ENCODE assay signal across 13 cellular contexts in genomic region chr22:20998411-20999336, GRCh38. TPM values are rescaled to one million over a fixed set of nuclear protein-coding genes. Genes with fewer than 3 reads are reported as not detected.
DNase-seq lines count a peak whose midpoint lies in the region; ATAC-seq, FAIRE-seq and TF ChIP-seq lines count a peak whose summit lies in the region.
"Had no signal": no experiment of that assay in that cellular context is flagged by ENCODE, and none has a peak within 500 bp of the region (broad histone marks: within the 10 kb centered on the region; RNA-seq: fewer than 3 reads in every experiment).

No MANE protein-coding gene starts in this region.

- H3K27ac Mint-ChIP-seq in Calu3 (ENCODE audit: unreplicated experiment), result peak overlapping the region; percentile 30

- POLR2A ChIA-PET in RWPE1 (lab: Yijun Ruan, JAX; ENCODE audit: low non-redundant PET), result no interaction called here

- TF ChIP-seq CTCF in Calu3 (IDR thresholded peaks at IDR 0.05; ENCODE audit: unreplicated experiment), result no peak
- TF ChIP-seq CTCF in RWPE1 (conservative IDR thresholded peaks at IDR 0.05; ENCODE audit: low read depth), result no peak
- no peak for TF ChIP-seq CTCF in fibroblast of mammary gland (conservative IDR thresholded peaks at IDR 0.05; ENCODE audit: control insufficient read depth, insufficient read depth, low read depth, low read length)

- H3K9me3 Mint-ChIP-seq in Calu3 (ENCODE audit: low read depth, unreplicated experiment), result no peaks in the 10 kb centered on the region

- H3K4me3 Mint-ChIP-seq in Calu3 (ENCODE audit: low read depth, unreplicated experiment), result no peak overlapping the region

- H4K20me1 ChIP-seq in BLaER1, result peaks cover 48% of the 10 kb centered on the region

- H3K27me3 Mint-ChIP-seq in Calu3 (ENCODE audit: unreplicated experiment), result no peaks in the 10 kb centered on the region

- DNase-seq in Calu3, result no peak
- no peak for DNase-seq in RWPE1 (ENCODE audit: low spot score)
- DNase-seq in fibroblast of mammary gland (ENCODE audit: low read depth), result peak; percentile 51
- no peak for DNase-seq in iPS-NIHi7 (ENCODE audit: extremely low spot score)
- no peak for DNase-seq in RCC 7860 (ENCODE audit: low spot score)
- DNase-seq: NCI-H187 had no signal

- no TSS peak for BruUV-seq in Calu3 (replicated peaks; lab: Mats Ljungman, UMichigan)

- FAIRE-seq in RCC 7860 (lab: Jason Lieb, UNC), result no peak
- FAIRE-seq: endometrium had no signal

- H3K36me3 Mint-ChIP-seq in Calu3 (ENCODE audit: insufficient read depth, unreplicated experiment), result peaks cover 80% of the 10 kb centered on the region

- peaks cover 9% of the 10 kb centered on the region for H3K4me1 Mint-ChIP-seq in Calu3 (ENCODE audit: low read depth, unreplicated experiment)

- H3K27ac ChIP-seq in BLaER1 (no peak overlapping the region), RWPE1 (peak overlapping the region; percentile 99)
- H3K27ac ChIP-seq: suprapubic skin had no signal

- intact Hi-C loops in Calu3 (cut with micrococcal nuclease; ENCODE audit: unreplicated experiment), result no loop called here

- no peaks in the 10 kb centered on the region for H3K27me3 ChIP-seq in BLaER1
- H3K27me3 ChIP-seq: suprapubic skin had no signal

- H3K9ac ChIP-seq in BLaER1, result 0 out of 2 replicates have a peak overlapping the region, but pooled peaks have one; percentile 90

- H3K9me3 ChIP-seq in BLaER1, result no peaks in the 10 kb centered on the region
- H3K9me3 ChIP-seq: HAP-1, suprapubic skin had no signal

- no peak overlapping the region for H3K4me3 ChIP-seq in BLaER1
- H3K4me3 ChIP-seq in fibroblast of mammary gland (ENCODE audit: control insufficient read depth, low read depth, low read length), result no peak overlapping the region
- H3K4me3 ChIP-seq: HAP-1 had no signal

- CTCF ChIA-PET in Calu3 (lab: Charles Lee) (interaction anchor here (1.4 kb wide), 1 partner anchor 113 kb away, joined by 4 read pairs; no protein-coding TSS in a partner anchor), RWPE1 (lab: Yijun Ruan, JAX) (no interaction called here)

- no peak for ATAC-seq in HG03442 (IDR thresholded peaks at IDR 0.05; ENCODE audit: unreplicated experiment)
- no peak for ATAC-seq in GM18870 (IDR thresholded peaks at IDR 0.05; ENCODE audit: unreplicated experiment)

- H3K4me2 ChIP-seq in BLaER1, result no peak overlapping the region

- peaks cover 30% of the 10 kb centered on the region for H3K4me1 ChIP-seq in BLaER1

- H3K36me3 ChIP-seq in BLaER1, result peaks cover 67% of the 10 kb centered on the region

RNA-seq across cellular contexts. Expression of gene THAP7, which starts 3.2 kb away (rescaled TPM):
- 24.5 and 25.3 TPM in 2 replicates for total RNA-seq in Calu3 (2022)

RNA-seq across cellular contexts. Expression of gene P2RX6, which starts 16.3 kb away (rescaled TPM):
- total RNA-seq in Calu3 (2022), result 0.26 and 0.42 TPM in 2 replicates

RNA-seq across cellular contexts. Expression of gene LZTR1, which starts 16.6 kb away (rescaled TPM):
- 49.3 and 55.4 TPM in 2 replicates for total RNA-seq in Calu3 (2022)

RNA-seq across cellular contexts. Expression of gene AIFM3, which starts 31.6 kb away (rescaled TPM):
- 3.1 and 4.2 TPM in 2 replicates for total RNA-seq in Calu3 (2022)

RNA-seq across cellular contexts. Expression of gene SLC7A4, which starts 33.7 kb away (rescaled TPM):
- 0.14 TPM in 1 of 2 replicates, not detected in the other for total RNA-seq in Calu3 (2022)
- total RNA-seq: T-helper 2 cell treated with Interferon-gamma antibody and Interleukin-4, amounts not matched to agents 100 ng/mL and 5 ng/mL, for 36 hours had no signal
